Comparison of ENCODE assay signal across 11 cellular contexts in the genomic region with DNA sequence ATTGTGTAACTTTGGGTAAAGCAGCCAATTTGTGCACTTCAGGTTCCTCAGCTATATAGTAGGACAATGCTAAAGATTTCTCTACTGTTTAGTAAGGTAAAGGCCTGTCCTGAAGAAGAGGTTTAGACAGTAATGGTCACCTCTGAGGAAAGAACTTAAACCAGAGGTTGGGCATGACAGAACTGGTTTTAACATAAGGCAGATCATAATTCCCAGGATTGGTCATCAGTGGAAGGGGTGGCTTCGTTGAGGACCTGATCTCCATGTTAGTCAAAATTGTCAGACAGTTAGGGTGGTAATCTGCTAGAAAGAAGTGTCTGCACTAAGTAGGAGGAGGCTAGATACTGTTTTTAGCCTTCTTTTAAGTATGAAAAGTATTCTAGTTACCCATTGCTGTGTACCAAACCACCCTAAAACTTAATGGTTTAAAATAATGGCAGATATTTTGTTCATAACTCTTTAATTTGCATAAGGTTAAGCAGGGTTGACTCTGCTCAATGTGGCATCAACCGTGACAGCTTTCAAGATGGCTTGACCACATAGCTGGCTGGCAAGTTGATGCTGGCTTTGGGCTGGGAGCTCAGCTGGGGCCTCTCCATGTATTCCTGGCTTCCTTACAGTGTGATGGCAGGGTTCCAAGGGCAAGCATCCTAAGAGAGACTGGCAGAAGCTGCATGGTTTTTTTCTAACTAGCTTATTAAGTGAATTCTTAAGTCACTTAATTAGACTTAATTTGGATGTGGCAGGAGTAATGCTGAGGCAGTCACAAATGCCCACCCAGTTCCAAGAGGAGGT. TPM values are rescaled to one million over a fixed set of nuclear protein-coding genes. Genes with fewer than 3 reads are reported as not detected.
DNase-seq lines count a peak whose midpoint lies in the region; TF ChIP-seq lines count a peak whose summit lies in the region.
"Had no signal": no experiment of that assay in that cellular context is flagged by ENCODE, and none has a peak within 500 bp of the region (broad histone marks: within the 10 kb centered on the region; RNA-seq: fewer than 3 reads in every experiment).

No MANE protein-coding gene starts in this region.

- no peaks in the 10 kb centered on the region for H3K36me3 ChIP-seq in vagina

- TF ChIP-seq CTCF in epithelial cell of esophagus (IDR thresholded peaks at IDR 0.05; ENCODE audit: insufficient read depth, low read depth, low read length, missing control alignments) (no peak), retinal pigment epithelial cell (conservative IDR thresholded peaks at IDR 0.05; ENCODE audit: low read depth, low read length) (no peak), vagina (IDR thresholded peaks at IDR 0.05) (no peak)

- intact Hi-C loops in vagina (cut with DNase I): no loop called here

- no peaks in the 10 kb centered on the region for H3K9me3 ChIP-seq in vagina

- no peak for TF ChIP-seq POLR2A in vagina (IDR thresholded peaks at IDR 0.05)

- peaks cover 28% of the 10 kb centered on the region for H3K4me1 ChIP-seq in vagina

- no peak overlapping the region for H3K4me3 ChIP-seq in epithelial cell of esophagus (ENCODE audit: low read length)
- no peak overlapping the region for H3K4me3 ChIP-seq in retinal pigment epithelial cell (ENCODE audit: low read length)
- no peak overlapping the region for H3K4me3 ChIP-seq in vagina

- DNase-seq in NCI-H345 (lab: John Stamatoyannopoulos, UW) (peak; percentile 6), NCI-H345 treated with DMSO at 0.1 percent for 48 hours (lab: John Stamatoyannopoulos, UW; ENCODE audit: unreplicated experiment) (no peak), NCI-H1105 treated with DMSO at 0.1 percent for 48 hours (lab: John Stamatoyannopoulos, UW) (peak; percentile 60), epithelial cell of esophagus (ENCODE audit: low read depth) (peak; percentile 51), retinal pigment epithelial cell (ENCODE audit: low read depth) (peak; percentile 35), vagina (ENCODE audit: extremely low spot score in 2 of 2) (no peak), 8988T (no peak)
- no peak for DNase-seq in activated CD8-positive, alpha-beta memory T cell treated with anti-CD3 and anti-CD28 coated beads for 24 hours
- DNase-seq: activated CD4-positive, alpha-beta memory T cell treated with anti-CD3 and anti-CD28 coated beads, Interleukin-2, amount 10 ng/mL, durations not matched to agents 7 days and 5 days; stimulated activated CD4-positive, alpha-beta T cell treated with anti-CD3 and anti-CD28 coated beads, Interleukin-4, amount 100 ng/mL, for 1 hour; T-cell had no signal

- no peaks in the 10 kb centered on the region for H3K27me3 ChIP-seq in vagina

- H3K27ac ChIP-seq in vagina: no peak overlapping the region

RNA-seq across cellular contexts. Expression of gene RP2, which starts 4.3 kb away (rescaled TPM):
- 6.1 TPM for total RNA-seq in vagina

Comparison
In these comparisons a context has a peak if more than half of its experiments do, and no peak if none do; other contexts are left out.
1. DNase-seq: peak in NCI-H345 (single experiment), NCI-H1105 treated with DMSO at 0.1 percent for 48 hours (single experiment), epithelial cell of esophagus (single experiment) and retinal pigment epithelial cell (single experiment); none in NCI-H345 treated with DMSO at 0.1 percent for 48 hours (single experiment), vagina (0 of 2), activated CD8-positive, alpha-beta memory T cell treated with anti-CD3 and anti-CD28 coated beads for 24 hours (single experiment) and 8988T (single experiment).